In the genomic region with DNA sequence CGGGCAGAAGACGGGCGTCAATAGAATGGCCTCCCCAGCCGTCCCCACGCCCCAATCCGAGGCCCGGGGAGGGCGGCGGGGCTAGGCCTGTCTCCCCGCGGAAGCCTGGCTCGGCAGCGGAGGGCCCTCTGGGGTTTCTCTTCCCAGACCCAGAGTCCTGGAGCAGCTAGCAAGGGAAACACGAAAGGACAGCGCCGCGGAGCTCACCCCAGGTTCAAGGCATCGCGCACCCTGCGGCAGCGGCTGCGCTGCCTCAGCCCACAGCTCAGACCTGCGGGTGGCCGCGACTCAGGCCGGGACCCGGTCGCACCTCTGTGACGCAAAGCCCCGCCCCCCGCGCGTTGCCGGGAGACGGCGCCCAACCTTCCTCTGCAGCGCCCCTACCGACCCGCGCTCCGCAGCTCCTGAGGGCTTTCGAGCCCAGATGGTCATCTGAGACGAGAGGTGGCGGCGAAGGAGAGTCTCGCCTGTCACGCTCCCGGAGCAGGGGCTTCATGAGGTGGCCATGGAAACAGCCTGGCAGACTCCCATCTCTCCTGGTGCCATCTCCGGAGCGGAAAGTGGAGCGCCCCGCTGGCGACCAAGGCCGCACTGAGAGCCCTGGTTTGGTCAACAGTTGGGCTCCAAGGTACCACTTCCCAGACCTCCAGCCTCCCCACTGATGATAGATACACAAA, we compare ENCODE assay signal across 8 cellular contexts. TPM values are rescaled to one million over a fixed set of nuclear protein-coding genes. Genes with fewer than 3 reads are reported as not detected.
DNase-seq lines count a peak whose midpoint lies in the region; ATAC-seq and TF ChIP-seq lines count a peak whose summit lies in the region.

A gene with protein sequence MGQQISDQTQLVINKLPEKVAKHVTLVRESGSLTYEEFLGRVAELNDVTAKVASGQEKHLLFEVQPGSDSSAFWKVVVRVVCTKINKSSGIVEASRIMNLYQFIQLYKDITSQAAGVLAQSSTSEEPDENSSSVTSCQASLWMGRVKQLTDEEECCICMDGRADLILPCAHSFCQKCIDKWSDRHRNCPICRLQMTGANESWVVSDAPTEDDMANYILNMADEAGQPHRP (minus strand): TSS at position 273 of the 677 bp plus-strand sequence. CDS start 7,029 bp downstream, outside the sequence.

- H3K4me3 Mint-ChIP-seq in activated CD4-positive, alpha-beta T cell treated with anti-CD3 and anti-CD28 coated beads, Interleukin-2, amount 10 ng/mL, durations not matched to agents 24 days and 14 days = peak within 1 kb of the TSS; percentile 92

- peaks cover 3% of the 10 kb centered on the region for H3K27me3 Mint-ChIP-seq in activated CD4-positive, alpha-beta T cell treated with anti-CD3 and anti-CD28 coated beads, Interleukin-2, amount 10 ng/mL, durations not matched to agents 24 days and 14 days

- no peaks in the 10 kb centered on the region for H3K4me1 ChIP-seq in BE2C

- TF ChIP-seq CTCF in BE2C (IDR thresholded peaks at IDR 0.05; ENCODE audit: low read depth, low read length) (peak; percentile 57), coronary artery (IDR thresholded peaks at IDR 0.05) (peak; percentile 62)

- peaks cover 14% of the 10 kb centered on the region for H3K4me1 Mint-ChIP-seq in activated CD4-positive, alpha-beta T cell treated with anti-CD3 and anti-CD28 coated beads, Interleukin-2, amount 10 ng/mL, durations not matched to agents 24 days and 14 days

- H3K4me3 ChIP-seq in BE2C (ENCODE audit: low read depth, low read length) (peak within 1 kb of the TSS; percentile 61), coronary artery (peak within 1 kb of the TSS; percentile 96)

- H3K27me3 ChIP-seq in BE2C = no peaks in the 10 kb centered on the region

- TF ChIP-seq POLR2A in GM19193 (IDR thresholded peaks at IDR 0.05; ENCODE audit: extremely low read depth, insufficient read depth, insufficient read length) = peak; percentile 91

- H3K27ac Mint-ChIP-seq in activated CD4-positive, alpha-beta T cell treated with anti-CD3 and anti-CD28 coated beads, Interleukin-2, amount 10 ng/mL, durations not matched to agents 24 days and 14 days = peak within 1 kb of the TSS; percentile 78

- no peaks in the 10 kb centered on the region for H3K9me3 ChIP-seq in BE2C

- ATAC-seq in HG03439 (IDR thresholded peaks at IDR 0.05; ENCODE audit: unreplicated experiment) = peak; percentile 99

- intact Hi-C loops in activated CD4-positive, alpha-beta T cell treated with anti-CD3 and anti-CD28 coated beads, Interleukin-2, amount 10 ng/mL, durations not matched to agents 24 days and 14 days (cut with micrococcal nuclease) = loop anchor here (1.0 to 5.0 kb wide), 7 partner anchors 14 to 234 kb away; a partner anchor contains a TSS

- no peaks in the 10 kb centered on the region for H3K36me3 ChIP-seq in BE2C

- H3K9me3 Mint-ChIP-seq in activated CD4-positive, alpha-beta T cell treated with anti-CD3 and anti-CD28 coated beads, Interleukin-2, amount 10 ng/mL, durations not matched to agents 24 days and 14 days = peaks cover 4% of the 10 kb centered on the region

- H3K27ac ChIP-seq in coronary artery = peak within 1 kb of the TSS; percentile 91 to 95

- DNase-seq in BE2C (peak; percentile 94), NCI-H510A (lab: John Stamatoyannopoulos, UW) (peak; percentile 71), coronary artery (ENCODE audit: low spot score) (peak; percentile 95), left kidney (ENCODE audit: low read depth, low spot score) (peak; percentile 99)
- peak; percentile 99 for DNase-seq in activated CD4-positive, alpha-beta T cell treated with anti-CD3 and anti-CD28 coated beads, Interleukin-2, amount 10 ng/mL, durations not matched to agents 24 days and 14 days
- peak; percentile 91 for DNase-seq in stimulated activated CD4-positive, alpha-beta T cell treated with anti-CD3 and anti-CD28 coated beads, Interleukin-2, amount 100 ng/mL, for 4 hours (ENCODE audit: low read depth)

- no peaks in the 10 kb centered on the region for H3K36me3 Mint-ChIP-seq in activated CD4-positive, alpha-beta T cell treated with anti-CD3 and anti-CD28 coated beads, Interleukin-2, amount 10 ng/mL, durations not matched to agents 24 days and 14 days (ENCODE audit: low read depth)

RNA-seq across cellular contexts. Expression of the gene that starts here (rescaled TPM):
- 5.2 TPM for polyA plus RNA-seq in BE2C (2012; ENCODE audit: insufficient read depth, insufficient read length, low read depth)
- total RNA-seq in activated CD4-positive, alpha-beta T cell treated with anti-CD3 and anti-CD28 coated beads, Interleukin-2, amount 10 ng/mL, durations not matched to agents 24 days and 14 days = 14.3 and 15.4 TPM in 2 replicates

Comparison
In these comparisons a context has a peak if more than half of its experiments do, and no peak if none do; other contexts are left out.
1. Peak in every context shown above with its lines: DNase-seq, ATAC-seq, H3K4me3 ChIP-seq and H3K27ac ChIP-seq.